Comparison of ENCODE assay signal across 8 cellular contexts in genomic region chr6:152983637-152984386, GRCh38. TPM values are rescaled to one million over a fixed set of nuclear protein-coding genes. Genes with fewer than 3 reads are reported as not detected.
A peak's percentile ranks its signal among the peaks of the same experiment; 100 is the strongest.
DNase-seq lines count a peak whose midpoint lies in the region; ATAC-seq and TF ChIP-seq lines count a peak whose summit lies in the region.

No MANE protein-coding gene starts in this region.

- peak overlapping the region; percentile 25 for H4K5ac ChIP-seq in IMR-90 (ENCODE audit: low read depth, low read length)

- TF ChIP-seq EP300 in suprapubic skin (IDR thresholded peaks at IDR 0.05) = no peak

- TF ChIP-seq CTCF in IMR-90 (conservative IDR thresholded peaks at IDR 0.05; ENCODE audit: low read depth, low read length) (no peak), suprapubic skin (IDR thresholded peaks at IDR 0.05) (no peak)

- peaks cover 4 to 18% of the 10 kb centered on the region in 2 experiments; a peak in 2 of 4 replicates for H3K79me1 ChIP-seq in IMR-90 (ENCODE audit: low read depth in 1 of 2, low read length in 2 of 2)

- peak overlapping the region; percentile 99 for H2AFZ ChIP-seq in IMR-90 (replicated peaks; ENCODE audit: low read length, poor library complexity)

- peak overlapping the region; percentile 64 for H3K4me2 ChIP-seq in IMR-90 (ENCODE audit: low read depth, low read length)

- TF ChIP-seq RAD21 in IMR-90 (IDR thresholded peaks at IDR 0.05; ENCODE audit: low read length) = no peak

- H3K9me3 ChIP-seq in IMR-90 (ENCODE audit: control insufficient read depth, insufficient read depth, low read length) = no peaks in the 10 kb centered on the region
- no peaks in the 10 kb centered on the region for H3K9me3 ChIP-seq in suprapubic skin

- peak overlapping the region; percentile 88 for H2AK9ac ChIP-seq in IMR-90 (replicated peaks; ENCODE audit: low read depth, low read length, poor library complexity)

- peak overlapping the region; percentile 89 to 98 for H4K8ac ChIP-seq in IMR-90 (ENCODE audit: low read depth in 2 of 2, low read length in 2 of 2)

- H2BK5ac ChIP-seq in IMR-90 (ENCODE audit: low read depth, low read length, poor library complexity, severe bottlenecking) = peak overlapping the region; percentile 81

- peak overlapping the region; percentile 76 for H3K23ac ChIP-seq in IMR-90 (ENCODE audit: low read depth, low read length)

- CTCF ChIA-PET in IMR-90 (lab: Yijun Ruan, JAX) = no interaction called here
- CTCF ChIA-PET in activated naive CD4-positive, alpha-beta T cell treated with anti-CD3 and anti-CD28 coated beads, Interleukin-2, amount 10 ng/mL, durations not matched to agents 7 days and 5 days (lab: Charles Lee) = interaction anchor here (1.2 kb wide), 1 partner anchor 17 kb away, joined by 3 read pairs; no protein-coding TSS in a partner anchor

- H2BK15ac ChIP-seq in IMR-90 (ENCODE audit: low read depth, low read length) = peak overlapping the region; percentile 22; the same call in 2 of the 3 replicates

- peak overlapping the region; percentile 90 for H4K91ac ChIP-seq in IMR-90 (ENCODE audit: insufficient read depth, low read depth, low read length)

- H3K4me3 Mint-ChIP-seq in activated naive CD4-positive, alpha-beta T cell treated with anti-CD3 and anti-CD28 coated beads, Interleukin-2, amount 10 ng/mL, durations not matched to agents 7 days and 5 days = peak overlapping the region; percentile 89

- H3K4me1 ChIP-seq in IMR-90 (ENCODE audit: control insufficient read depth, insufficient read depth, low read length) (peaks cover 5% of the 10 kb centered on the region), suprapubic skin (peaks cover 33% of the 10 kb centered on the region)

- H3K27ac ChIP-seq in IMR-90 (ENCODE audit: insufficient read depth, low read length) = peak overlapping the region; percentile 77
- peak overlapping the region; percentile 95 for H3K27ac ChIP-seq in suprapubic skin

- ATAC-seq in GM21526 (IDR thresholded peaks at IDR 0.05; ENCODE audit: low FRiP score, unreplicated experiment) = peak; percentile 23
- peak; percentile 22 for ATAC-seq in IMR-90 (ENCODE audit: low read depth)

- H3K9me3 Mint-ChIP-seq in activated naive CD4-positive, alpha-beta T cell treated with anti-CD3 and anti-CD28 coated beads, Interleukin-2, amount 10 ng/mL, durations not matched to agents 7 days and 5 days = no peaks in the 10 kb centered on the region

- no peaks in the 10 kb centered on the region for H3K27me3 ChIP-seq in IMR-90 (ENCODE audit: control insufficient read depth, insufficient read depth, low read length)
- H3K27me3 ChIP-seq in suprapubic skin = no peaks in the 10 kb centered on the region

- H2BK120ac ChIP-seq in IMR-90 (ENCODE audit: low read depth, low read length) = peak overlapping the region; percentile 52

- H3K36me3 Mint-ChIP-seq in activated naive CD4-positive, alpha-beta T cell treated with anti-CD3 and anti-CD28 coated beads, Interleukin-2, amount 10 ng/mL, durations not matched to agents 7 days and 5 days = peaks cover 45% of the 10 kb centered on the region

- peak overlapping the region; percentile 73 for H3K4me3 ChIP-seq in IMR-90 (ENCODE audit: insufficient read depth, low read depth, low read length)
- peak overlapping the region; percentile 83 for H3K4me3 ChIP-seq in suprapubic skin

- peak overlapping the region; percentile 96 for H3K27ac Mint-ChIP-seq in activated naive CD4-positive, alpha-beta T cell treated with anti-CD3 and anti-CD28 coated beads, Interleukin-2, amount 10 ng/mL, durations not matched to agents 7 days and 5 days

- 0% methylated on average over 3 of the region's 36 CpGs; no CpG with 5 or more reads in 1 of the 2 experiments for WGBS in IMR-90 (ENCODE audit: extremely low coverage in 2 of 2, insufficient read length in 1 of 2), 2 experiments
- 0% methylated on average over 26 of the region's 36 CpGs for WGBS in suprapubic skin

- TSS peak; percentile 63 for BruUV-seq in IMR-90 (replicated peaks; lab: Mats Ljungman, UMichigan)

- in situ Hi-C loops in IMR-90 (cut with MboI; ENCODE audit: low sequenced_read_pairs) (no loop called here), SK-MEL-5 (cut with HindIII; ENCODE audit: low pct_unique_long_range_greater_than_20kb, low sequenced_read_pairs) (no loop called here)

- no peaks in the 10 kb centered on the region for H3K9me1 ChIP-seq in IMR-90 (ENCODE audit: insufficient read depth, low read length)

- H3K18ac ChIP-seq in IMR-90 (ENCODE audit: low read depth, low read length) = peak overlapping the region; percentile 44

- TF ChIP-seq POLR2A in IMR-90 (IDR thresholded peaks at IDR 0.05; ENCODE audit: low read depth, low read length) (peak; percentile 63; the same call in 1 of the 2 replicates), suprapubic skin (IDR thresholded peaks at IDR 0.05) (peak in 1 of 2 donors; percentile 11)

- peak overlapping the region; percentile 81 for H3K9ac ChIP-seq in IMR-90 (ENCODE audit: low read depth, low read length)

- dilution Hi-C loops in IMR-90 (cut with HindIII; ENCODE audit: low sequenced_read_pairs, unreplicated experiment) = no loop called here

- no peaks in the 10 kb centered on the region for H3K27me3 Mint-ChIP-seq in activated naive CD4-positive, alpha-beta T cell treated with anti-CD3 and anti-CD28 coated beads, Interleukin-2, amount 10 ng/mL, durations not matched to agents 7 days and 5 days

- POLR2A ChIA-PET in IMR-90 (lab: Charles Lee; ENCODE audit: unreplicated experiment) = no interaction called here

- intact Hi-C loops in IMR-90 (cut with micrococcal nuclease) = loop anchor here (5.0 kb wide), 1 partner anchor 602 kb away; no protein-coding TSS in a partner anchor

- H3K14ac ChIP-seq in IMR-90 (replicated peaks; ENCODE audit: low read depth, low read length) = peak overlapping the region; percentile 99

- H2BK20ac ChIP-seq in IMR-90 (ENCODE audit: low read depth, low read length) = peak overlapping the region; percentile 15; the same call in 1 of the 2 replicates

- peaks cover 10% of the 10 kb centered on the region; the same call in 1 of the 2 replicates for H4K20me1 ChIP-seq in IMR-90 (ENCODE audit: insufficient read depth, low read length)

- H2AK5ac ChIP-seq in IMR-90 (ENCODE audit: low read depth, low read length) = peak overlapping the region; percentile 93

- peaks cover 44% of the 10 kb centered on the region for H3K4me1 Mint-ChIP-seq in activated naive CD4-positive, alpha-beta T cell treated with anti-CD3 and anti-CD28 coated beads, Interleukin-2, amount 10 ng/mL, durations not matched to agents 7 days and 5 days

- H3K36me3 ChIP-seq in IMR-90 (ENCODE audit: control insufficient read depth, insufficient read depth, low read length) = no peaks in the 10 kb centered on the region
- H3K36me3 ChIP-seq in suprapubic skin = no peaks in the 10 kb centered on the region

- DNase-seq in D341Med (ENCODE audit: low spot score) (peak; percentile 97), IMR-90 (peak; percentile 78), SK-MEL-5 (ENCODE audit: low read depth, low spot score) (peak; percentile 34), germinal center (ENCODE audit: low spot score) (peak; percentile 95), non-pigmented ciliary epithelial cell (ENCODE audit: low read depth) (peak; percentile 37), suprapubic skin (ENCODE audit: low spot score in 2 of 2) (peak; percentile 95 to 96)
- peak; percentile 82 for DNase-seq in activated naive CD4-positive, alpha-beta T cell treated with anti-CD3 and anti-CD28 coated beads, Interleukin-2, amount 10 ng/mL, durations not matched to agents 7 days and 5 days

- H3K56ac ChIP-seq in IMR-90 (ENCODE audit: extremely low read depth, insufficient read depth, low read length) = peak overlapping the region; percentile 97

- peak overlapping the region; percentile 92 for H3K4ac ChIP-seq in IMR-90 (ENCODE audit: low read depth, low read length)

TF ChIP-seq in IMR-90, 13 proteins besides CTCF, POLR2A, EP300 and RAD21 (continues in another document):
- no peak for TF ChIP-seq MAZ (IDR thresholded peaks at IDR 0.05; ENCODE audit: borderline replicate concordance, low read depth, low read length)
- TF ChIP-seq MAFK (IDR thresholded peaks at IDR 0.05; ENCODE audit: low read depth, low read length) = no peak
- no peak for TF ChIP-seq BHLHE40 (IDR thresholded peaks at IDR 0.05; ENCODE audit: low read depth, low read length)
- no peak for TF ChIP-seq ELK1 (IDR thresholded peaks at IDR 0.05; ENCODE audit: borderline replicate concordance, low read depth, low read length)
- no peak for TF ChIP-seq RFX5 (IDR thresholded peaks at IDR 0.05; ENCODE audit: low read depth, low read length)
- no peak for TF ChIP-seq NFE2L2 (IDR thresholded peaks at IDR 0.05; ENCODE audit: low read depth, low read length)

RNA-seq across cellular contexts. Expression of gene FBXO5, which starts 1.0 kb away (rescaled TPM):
- total RNA-seq in IMR-90 (2012; rRNA removed) (16.7 and 25.3 TPM in 2 replicates), suprapubic skin (1 to 10 TPM; 2.4 to 3.5 (median 3.3) TPM)
- 9.8 and 11.8 TPM in 2 replicates for polyA plus RNA-seq in IMR-90 (2012; rRNA removed)
- polyA plus RNA-seq in IMR-90 (2012; cell fraction: cytosol; rRNA removed) = 1.2 and 2.5 TPM in 2 replicates
- 0.85 and 4.8 TPM in 2 replicates for polyA plus RNA-seq in IMR-90 (2012; cell fraction: nucleus; rRNA removed; ENCODE audit: low replicate concordance)
- total RNA-seq in SK-MEL-5 (2014; rRNA removed; shearing (Covaris generic)) = 17.4 and 17.8 TPM in 2 replicates
- polyA plus RNA-seq in SK-MEL-5 (2015; cell fraction: cytosol; rRNA removed) = 14.3 and 17.8 TPM in 2 replicates
- 26.6 and 32.0 TPM in 2 replicates for polyA plus RNA-seq in SK-MEL-5 (2015; cell fraction: nucleus; rRNA removed)

RNA-seq across cellular contexts. Expression of gene MTRF1L, which starts 18.7 kb away (rescaled TPM):
- 11.1 and 20.6 TPM in 2 replicates for total RNA-seq in IMR-90 (2012; rRNA removed)
- 6.9 and 8.1 TPM in 2 replicates for polyA plus RNA-seq in IMR-90 (2012; rRNA removed)
- 2.1 TPM in 2 replicates for polyA plus RNA-seq in IMR-90 (2012; cell fraction: cytosol; rRNA removed)
- 2.0 and 13.9 TPM in 2 replicates for polyA plus RNA-seq in IMR-90 (2012; cell fraction: nucleus; rRNA removed; ENCODE audit: low replicate concordance)
- 29.0 and 32.5 TPM in 2 replicates for total RNA-seq in SK-MEL-5 (2014; rRNA removed; shearing (Covaris generic))
- 16.7 and 19.3 TPM in 2 replicates for polyA plus RNA-seq in SK-MEL-5 (2015; cell fraction: cytosol; rRNA removed)
- polyA plus RNA-seq in SK-MEL-5 (2015; cell fraction: nucleus; rRNA removed) = 21.0 and 21.7 TPM in 2 replicates
- 10 to 100 TPM; 10.7 to 16.5 (median 12.3) TPM for total RNA-seq in suprapubic skin

Comparison
In these comparisons a context has a peak if more than half of its experiments do, and no peak if none do; other contexts are left out.
1. Peak in every context shown above with its lines: DNase-seq, ATAC-seq, H3K4me3 ChIP-seq and H3K27ac ChIP-seq.
2. DNase-seq: peak in every context shown above with its lines; median percentile 97 in D341Med; 96 in suprapubic skin; 95 in germinal center; 82 in activated naive CD4-positive, alpha-beta T cell treated with anti-CD3 and anti-CD28 coated beads, Interleukin-2, amount 10 ng/mL, durations not matched to agents 7 days and 5 days; 78 in IMR-90; 37 in non-pigmented ciliary epithelial cell; 34 in SK-MEL-5.